11 cellular contexts compared by ENCODE assay signal in genomic region chr5:79555418-79555817, GRCh38. TPM values are rescaled to one million over a fixed set of nuclear protein-coding genes. Genes with fewer than 3 reads are reported as not detected.
DNase-seq lines count a peak whose midpoint lies in the region; ATAC-seq, FAIRE-seq and TF ChIP-seq lines count a peak whose summit lies in the region.
"Had no signal": no experiment of that assay in that cellular context is flagged by ENCODE, and none has a peak within 500 bp of the region (broad histone marks: within the 10 kb centered on the region; RNA-seq: fewer than 3 reads in every experiment).

No MANE protein-coding gene starts in this region.

- intact Hi-C loops in HCT116 (cut with micrococcal nuclease) (no loop called here), K562 (cut with micrococcal nuclease) (no loop called here), upper lobe of right lung (cut with DNase I) (no loop called here)

- in situ Hi-C loops in K562 (cut with MboI) = no loop called here

- TF ChIP-seq RAD21 in HCT116 (IDR thresholded peaks at IDR 0.05; ENCODE audit: low read depth) = no peak
- no peak for TF ChIP-seq RAD21 in K562 (CRISPR knock-in tag; conservative IDR thresholded peaks at IDR 0.05 in 1 of 2, IDR thresholded peaks at IDR 0.05 in 1 of 2)

- no peak for ATAC-seq in HCT116
- no peak for ATAC-seq in K562
- no peak for ATAC-seq in upper lobe of right lung

- CTCF ChIA-PET in HCT116 (lab: Charles Lee) (no interaction called here), K562 (lab: Yijun Ruan, JAX; ENCODE audit: low intra/inter-chr PET ratio) (no interaction called here)
- CTCF ChIA-PET in activated CD4-positive, alpha-beta memory T cell treated with anti-CD3 and anti-CD28 coated beads, Interleukin-2, amount 10 ng/mL, durations not matched to agents 7 days and 5 days (lab: Charles Lee) = interaction anchor here (2.8 kb wide), 1 partner anchor 528 kb away, joined by 10 read pairs; no protein-coding TSS in a partner anchor

- H3K4me3 Mint-ChIP-seq in activated CD4-positive, alpha-beta memory T cell treated with anti-CD3 and anti-CD28 coated beads, Interleukin-2, amount 10 ng/mL, durations not matched to agents 7 days and 5 days = no peak overlapping the region
- H3K4me3 Mint-ChIP-seq: CD8-positive, alpha-beta memory T cell had no signal

- TF ChIP-seq POLR2A in HCT116 (IDR thresholded peaks at IDR 0.05; ENCODE audit: borderline replicate concordance, extremely low read depth, insufficient read depth, insufficient read length) (no peak), K562 (conservative IDR thresholded peaks at IDR 0.05) (no peak)

- no peaks in the 10 kb centered on the region for H3K79me2 ChIP-seq in ACC112 (ENCODE audit: control insufficient read depth, insufficient read depth, low read length, unreplicated experiment)
- no peaks in the 10 kb centered on the region for H3K79me2 ChIP-seq in HCT116 (ENCODE audit: insufficient read depth, low read length)
- no peaks in the 10 kb centered on the region for H3K79me2 ChIP-seq in K562 (ENCODE audit: control insufficient read depth, insufficient read depth, low read length)
- no peaks in the 10 kb centered on the region for H3K79me2 ChIP-seq in osteoblast (ENCODE audit: insufficient read depth, low read length)

- no peaks in the 10 kb centered on the region for H3K27me3 Mint-ChIP-seq in activated CD4-positive, alpha-beta memory T cell treated with anti-CD3 and anti-CD28 coated beads, Interleukin-2, amount 10 ng/mL, durations not matched to agents 7 days and 5 days
- H3K27me3 Mint-ChIP-seq: CD8-positive, alpha-beta memory T cell had no signal

- H3K4me1 Mint-ChIP-seq in activated CD4-positive, alpha-beta memory T cell treated with anti-CD3 and anti-CD28 coated beads, Interleukin-2, amount 10 ng/mL, durations not matched to agents 7 days and 5 days = peaks cover 25% of the 10 kb centered on the region

- H3K9me2 ChIP-seq in HCT116 (ENCODE audit: insufficient read depth) = no peaks in the 10 kb centered on the region

- H3K27me3 ChIP-seq in ACC112 (ENCODE audit: insufficient read depth, low read length) = no peaks in the 10 kb centered on the region
- H3K27me3 ChIP-seq in HCT116 (ENCODE audit: insufficient read depth, low read length) = no peaks in the 10 kb centered on the region
- H3K27me3 ChIP-seq in K562 (ENCODE audit: control insufficient read depth in 2 of 2, insufficient read depth in 2 of 2, low read length in 2 of 2) = no peaks in the 10 kb centered on the region
- no peaks in the 10 kb centered on the region for H3K27me3 ChIP-seq in osteoblast (ENCODE audit: insufficient read depth, low read length)
- no peaks in the 10 kb centered on the region for H3K27me3 ChIP-seq in upper lobe of right lung
- H3K27me3 ChIP-seq: MG63 had no signal

- H3K9me3 ChIP-seq in HCT116 (ENCODE audit: control insufficient read depth in 1 of 2, insufficient read depth in 1 of 2, low read depth in 1 of 2, low read length in 2 of 2) (no peaks in the 10 kb centered on the region), K562 (replicated peaks; ENCODE audit: control insufficient read depth, insufficient read depth, low read depth, low read length) (no peaks in the 10 kb centered on the region), osteoblast (ENCODE audit: low read depth, low read length) (no peaks in the 10 kb centered on the region), upper lobe of right lung (no peaks in the 10 kb centered on the region)

- TF ChIP-seq CTCF in HCT116 (IDR thresholded peaks at IDR 0.05 in 2 of 3, conservative IDR thresholded peaks at IDR 0.05 in 1 of 3; ENCODE audit: borderline replicate concordance in 1 of 3, insufficient read depth in 1 of 3, low read depth in 2 of 3, low read length in 2 of 3) = no peak
- TF ChIP-seq CTCF in K562 (IDR thresholded peaks at IDR 0.05 in 2 of 3, conservative IDR thresholded peaks at IDR 0.05 in 1 of 3; ENCODE audit: insufficient read depth in 2 of 3, low read depth in 1 of 3, low read length in 3 of 3) = no peak
- TF ChIP-seq CTCF in osteoblast (IDR thresholded peaks at IDR 0.05; ENCODE audit: extremely low read depth, low read depth, low read length) = no peak
- no peak for TF ChIP-seq CTCF in upper lobe of right lung (IDR thresholded peaks at IDR 0.05)

- H3K36me3 ChIP-seq in ACC112 (ENCODE audit: insufficient read depth, low read length) = no peaks in the 10 kb centered on the region
- H3K36me3 ChIP-seq in HCT116 (ENCODE audit: control insufficient read depth in 1 of 2, insufficient read depth in 2 of 2, low read length in 2 of 2) = no peaks in the 10 kb centered on the region
- no peaks in the 10 kb centered on the region for H3K36me3 ChIP-seq in K562 (ENCODE audit: control insufficient read depth, insufficient read depth, low read length)
- no peaks in the 10 kb centered on the region for H3K36me3 ChIP-seq in osteoblast (ENCODE audit: insufficient read depth, low read length)
- no peaks in the 10 kb centered on the region for H3K36me3 ChIP-seq in upper lobe of right lung
- H3K36me3 ChIP-seq: MG63 had no signal

- no peak overlapping the region for H3K27ac Mint-ChIP-seq in activated CD4-positive, alpha-beta memory T cell treated with anti-CD3 and anti-CD28 coated beads, Interleukin-2, amount 10 ng/mL, durations not matched to agents 7 days and 5 days

- POLR2A ChIA-PET in HCT116 (lab: Charles Lee) = no interaction called here
- POLR2A ChIA-PET in K562 (lab: Yijun Ruan, JAX) = no interaction called here
- POLR2A ChIA-PET in activated CD4-positive, alpha-beta memory T cell treated with anti-CD3 and anti-CD28 coated beads, Interleukin-2, amount 10 ng/mL, durations not matched to agents 7 days and 5 days (lab: Charles Lee) = no interaction called here

- H3K9me1 ChIP-seq in K562 (ENCODE audit: control insufficient read depth, insufficient read depth, low read length) = no peaks in the 10 kb centered on the region

- H3K4me1 ChIP-seq in ACC112 (ENCODE audit: control insufficient read depth, insufficient read depth, low read length, unreplicated experiment) = peaks cover 2% of the 10 kb centered on the region
- H3K4me1 ChIP-seq in HCT116 (ENCODE audit: control insufficient read depth in 1 of 2, insufficient read depth in 2 of 2, low read length in 2 of 2) = peaks cover 0 to 2% of the 10 kb centered on the region in 2 experiments; a peak in 1 of 4 replicates
- no peaks in the 10 kb centered on the region for H3K4me1 ChIP-seq in K562 (replicated peaks in 1 of 2; ENCODE audit: control insufficient read depth in 2 of 2, insufficient read depth in 2 of 2, low read length in 2 of 2)
- H3K4me1 ChIP-seq in osteoblast (ENCODE audit: insufficient read depth, low read length) = peaks cover 2% of the 10 kb centered on the region
- H3K4me1 ChIP-seq in upper lobe of right lung = no peaks in the 10 kb centered on the region

- no peak overlapping the region for H3K27ac ChIP-seq in ACC112 (ENCODE audit: low read depth, low read length)
- no peak overlapping the region for H3K27ac ChIP-seq in HCT116 (ENCODE audit: low read depth, low read length)
- H3K27ac ChIP-seq in K562 (ENCODE audit: extremely low read depth, low read depth, low read length) = no peak overlapping the region
- H3K27ac ChIP-seq in osteoblast (ENCODE audit: low read depth, low read length) = no peak overlapping the region
- H3K27ac ChIP-seq in upper lobe of right lung = no peak overlapping the region

- H4K20me1 ChIP-seq in HCT116 (ENCODE audit: insufficient read depth) (no peaks in the 10 kb centered on the region), K562 (replicated peaks; ENCODE audit: control insufficient read depth, insufficient read depth, low read length) (no peaks in the 10 kb centered on the region), osteoblast (ENCODE audit: insufficient read depth, low read length) (no peaks in the 10 kb centered on the region)

- peak; percentile 73 for FAIRE-seq in K562 (lab: Jason Lieb, UNC)
- FAIRE-seq: GM12891, H1 had no signal

- DNase-seq in HCT116 (ENCODE audit: low read depth, low spot score) (no peak), K562 (ENCODE audit: extremely low read depth in 1 of 4, low spot score in 3 of 4) (no peak), osteoblast (ENCODE audit: insufficient read length, low spot score, missing footprints) (no peak), upper lobe of right lung (no peak), NCI-H1105 (lab: John Stamatoyannopoulos, UW) (no peak)
- DNase-seq in activated CD4-positive, alpha-beta memory T cell treated with anti-CD3 and anti-CD28 coated beads, Interleukin-2, amount 10 ng/mL, durations not matched to agents 7 days and 5 days = no peak

- H3K9me3 Mint-ChIP-seq in activated CD4-positive, alpha-beta memory T cell treated with anti-CD3 and anti-CD28 coated beads, Interleukin-2, amount 10 ng/mL, durations not matched to agents 7 days and 5 days = peaks cover 3% of the 10 kb centered on the region
- H3K9me3 Mint-ChIP-seq: CD8-positive, alpha-beta memory T cell had no signal

- H3K36me3 Mint-ChIP-seq in activated CD4-positive, alpha-beta memory T cell treated with anti-CD3 and anti-CD28 coated beads, Interleukin-2, amount 10 ng/mL, durations not matched to agents 7 days and 5 days (ENCODE audit: low read depth) = peaks cover 2% of the 10 kb centered on the region

- H3K4me2 ChIP-seq in HCT116 (ENCODE audit: low read length) (no peak overlapping the region), K562 (ENCODE audit: insufficient read depth, low read length) (no peak overlapping the region), osteoblast (ENCODE audit: insufficient read depth, low read length) (no peak overlapping the region)

- H3K9ac ChIP-seq in HCT116 (ENCODE audit: low read length) = no peak overlapping the region
- no peak overlapping the region for H3K9ac ChIP-seq in K562 (ENCODE audit: insufficient read depth in 1 of 2, low read depth in 2 of 2, low read length in 2 of 2)

- peak overlapping the region; percentile 83 for H2AFZ ChIP-seq in ACC112 (ENCODE audit: low read length, unreplicated experiment)
- H2AFZ ChIP-seq in HCT116 (ENCODE audit: low read depth, low read length, poor library complexity, severe bottlenecking) = peak overlapping the region; percentile 81
- 0 out of 2 replicates have a peak overlapping the region, but pooled peaks have one; percentile 24 for H2AFZ ChIP-seq in K562 (ENCODE audit: low read depth, low read length)
- H2AFZ ChIP-seq in osteoblast (ENCODE audit: low read length) = peak overlapping the region; percentile 31

- BruUV-seq in HCT116 (replicated peaks; lab: Mats Ljungman, UMichigan) (no TSS peak), K562 (replicated peaks; lab: Mats Ljungman, UMichigan) (no TSS peak)

- RAD21 ChIA-PET in HCT116 (lab: Charles Lee; ENCODE audit: low non-redundant PET in 1 of 2, low total read pairs in 2 of 2, uncharacterized antibody in 2 of 2, unreplicated experiment in 2 of 2) = no interaction called here

- no peak for TF ChIP-seq EP300 in K562 (IDR thresholded peaks at IDR 0.05; ENCODE audit: low read length)

- WGBS in K562 (ENCODE audit: insufficient coverage, low coverage, missing lambda C conversion rate) = 62% methylated on average over 3 of the region's 3 CpGs

- H3K4me3 ChIP-seq in ACC112 (ENCODE audit: low read depth, low read length) (no peak overlapping the region), HCT116 (replicated peaks in 1 of 2; ENCODE audit: low read depth in 1 of 2, low read length in 2 of 2) (no peak overlapping the region), K562 (no peak overlapping the region), osteoblast (ENCODE audit: insufficient read depth, low read length) (no peak overlapping the region), upper lobe of right lung (no peak overlapping the region)
- H3K4me3 ChIP-seq: MG63 had no signal

RNA-seq across cellular contexts. Expression of gene HOMER1, which starts 41.5 kb away (rescaled TPM):
- total RNA-seq in HCT116 (2021; ENCODE audit: unreplicated experiment) (21.4 TPM), K562 (2014; rRNA removed) (9.9 and 11.0 TPM in 2 replicates), K562 (2014; rRNA removed; fragmentation: Illumina TruSeq; extraction: Trizol) (30.1 and 31.0 TPM in 2 replicates), K562 (2015; rRNA removed; fragmentation: Illumina TruSeq; extraction: Trizol) (35.7 and 39.9 TPM in 2 replicates), K562 (2021) (18.6 and 19.2 TPM in 2 replicates), osteoblast (10.6 and 14.1 TPM in 2 replicates), upper lobe of right lung (7.4 TPM)
- polyA plus RNA-seq in HCT116 (2012) = 4.7 and 7.9 TPM in 2 replicates
- 9.6 and 22.9 TPM in 2 replicates for total RNA-seq in K562 (2011; cell fraction: chromatin; rRNA removed; ENCODE audit: low replicate concordance)
- 7.6 and 9.0 TPM in 2 replicates for total RNA-seq in K562 (2011; cell fraction: nucleolus; rRNA removed)
- 10.0 and 12.4 TPM in 2 replicates for total RNA-seq in K562 (2011; cell fraction: nucleoplasm; rRNA removed)
- polyA plus RNA-seq in K562 (2011; rRNA removed) (9.0 and 9.4 TPM in 2 replicates), K562 (2014; fragmentation: Illumina TruSeq; extraction: Trizol) (13.6 and 14.0 TPM in 2 replicates), K562 (2014; fragmentation: Nextera tagmentation; extraction: Ambion mirVana) (1 to 10 TPM; 6.3 to 8.4 TPM), K562 (2014; rRNA removed) (6.6 and 7.0 TPM in 2 replicates)
- polyA plus RNA-seq in K562 (2011; cell fraction: cytosol; rRNA removed) = 1.9 and 3.7 TPM in 2 replicates
- 2.7 and 3.4 TPM in 2 replicates for polyA plus RNA-seq in K562 (2011; cell fraction: nucleus; rRNA removed)
- polyA plus RNA-seq in K562 (2012) = 5.8 and 13.7 TPM in 2 replicates
- 36.1 and 36.9 TPM in 2 replicates for polyA minus RNA-seq in K562 (2011; rRNA and poly(A)+ RNA removed)
- 21.1 and 21.9 TPM in 2 replicates for polyA minus RNA-seq in K562 (2011; cell fraction: cytosol; rRNA and poly(A)+ RNA removed)
- 10.6 and 18.3 TPM in 2 replicates for polyA minus RNA-seq in K562 (2011; cell fraction: nucleus; rRNA and poly(A)+ RNA removed)
- total RNA-seq in activated CD4-positive, alpha-beta memory T cell treated with anti-CD3 and anti-CD28 coated beads, Interleukin-2, amount 10 ng/mL, durations not matched to agents 7 days and 5 days = 1 to 10 TPM; 1.2 to 1.9 TPM

RNA-seq across cellular contexts. Expression of gene TENT2, which starts 56.8 kb away (rescaled TPM):
- 49.6 TPM for total RNA-seq in HCT116 (2021; ENCODE audit: unreplicated experiment)
- polyA plus RNA-seq in HCT116 (2012) = 20.0 and 23.1 TPM in 2 replicates
- total RNA-seq in K562 (2011; cell fraction: chromatin; rRNA removed; ENCODE audit: low replicate concordance) = 138 and 372 TPM in 2 replicates
- 46.2 and 68.8 TPM in 2 replicates for total RNA-seq in K562 (2011; cell fraction: nucleolus; rRNA removed)
- 161 and 303 TPM in 2 replicates for total RNA-seq in K562 (2011; cell fraction: nucleoplasm; rRNA removed)
- total RNA-seq in K562 (2014; rRNA removed) = 43.5 and 58.8 TPM in 2 replicates
- total RNA-seq in K562 (2014; rRNA removed; fragmentation: Illumina TruSeq; extraction: Trizol) = 83.4 and 88.1 TPM in 2 replicates
- total RNA-seq in K562 (2015; rRNA removed; fragmentation: Illumina TruSeq; extraction: Trizol) = 81.0 and 84.3 TPM in 2 replicates
- 73.3 and 76.6 TPM in 2 replicates for total RNA-seq in K562 (2021)
- 98.3 and 111 TPM in 2 replicates for polyA plus RNA-seq in K562 (2011; rRNA removed)
- polyA plus RNA-seq in K562 (2011; cell fraction: cytosol; rRNA removed) = 48.3 and 64.7 TPM in 2 replicates
- 81.2 and 132 TPM in 2 replicates for polyA plus RNA-seq in K562 (2011; cell fraction: nucleus; rRNA removed)
- 36.8 and 45.9 TPM in 2 replicates for polyA plus RNA-seq in K562 (2012)
- 63.3 and 84.4 TPM in 2 replicates for polyA plus RNA-seq in K562 (2014; fragmentation: Illumina TruSeq; extraction: Trizol)
- polyA plus RNA-seq in K562 (2014; fragmentation: Nextera tagmentation; extraction: Ambion mirVana) = 10 to 100 TPM; 29.0 to 39.4 TPM
- polyA plus RNA-seq in K562 (2014; rRNA removed) = 38.5 and 44.3 TPM in 2 replicates
- 151 and 190 TPM in 2 replicates for polyA minus RNA-seq in K562 (2011; rRNA and poly(A)+ RNA removed)
- 45.4 and 47.5 TPM in 2 replicates for polyA minus RNA-seq in K562 (2011; cell fraction: cytosol; rRNA and poly(A)+ RNA removed)
- polyA minus RNA-seq in K562 (2011; cell fraction: nucleus; rRNA and poly(A)+ RNA removed) = 68.1 and 142 TPM in 2 replicates
- total RNA-seq in osteoblast = 65.9 and 77.5 TPM in 2 replicates
- 65.7 TPM for total RNA-seq in upper lobe of right lung
- total RNA-seq in activated CD4-positive, alpha-beta memory T cell treated with anti-CD3 and anti-CD28 coated beads, Interleukin-2, amount 10 ng/mL, durations not matched to agents 7 days and 5 days = 10 to 100 TPM; 79.7 to 80.5 TPM

Comparison
In these comparisons a context has a peak if more than half of its experiments do, and no peak if none do; other contexts are left out.
1. H2AFZ ChIP-seq: peak in every context shown above with its lines; median percentile 83 in ACC112; 81 in HCT116; 31 in osteoblast; 24 in K562.